24 cellular contexts compared by ENCODE assay signal in genomic region chr4:42122237-42122636, GRCh38. TPM values are rescaled to one million over a fixed set of nuclear protein-coding genes. Genes with fewer than 3 reads are reported as not detected.
"Had no signal": no experiment of that assay in that cellular context is flagged by ENCODE, and none has a peak within 500 bp of the region (broad histone marks: within the 10 kb centered on the region; RNA-seq: fewer than 3 reads in every experiment).

No MANE protein-coding gene starts in this region.

- H3K4me1 ChIP-seq: left ventricle myocardium inferior, right atrium auricular region, right lobe of liver, tibial nerve, uterus had no signal

- DNase-seq: immature natural killer cell; kidney; left ventricle myocardium inferior; mesendoderm; naive thymus-derived CD4-positive, alpha-beta T cell; ovary; right lobe of liver; stimulated activated CD4-positive, alpha-beta T cell treated with anti-CD3 and anti-CD28 coated beads, Interleukin-1b, Interleukin-23, amount 100 ng/mL, for 48 hours; stimulated activated CD4-positive, alpha-beta T cell treated with anti-CD3 and anti-CD28 coated beads, Interleukin-2, amount 100 ng/mL, for 48 hours; stimulated activated CD4-positive, alpha-beta T cell treated with anti-CD3 and anti-CD28 coated beads, Interleukin-4, amount 100 ng/mL, for 4 hours; stimulated activated CD8-positive, alpha-beta memory T cell treated with anti-CD3 and anti-CD28 coated beads, Interleukin-4, amount 100 ng/mL, for 48 hours; stimulated activated naive CD4-positive, alpha-beta T cell treated with Interleukin-2 at 50 U/mL for 16 hours; stimulated activated naive CD8-positive, alpha-beta T cell treated with anti-CD3 and anti-CD28 coated beads, Interleukin-15, amount 100 ng/mL, for 72 hours; substantia nigra; uterus had no signal

- H3K4me3 ChIP-seq: left ventricle myocardium inferior, lung, ovary, right atrium auricular region, right lobe of liver, smooth muscle cell, tibial nerve, uterus had no signal

- H3K27me3 ChIP-seq: ovary, right atrium auricular region, right lobe of liver, uterus had no signal

- H3K9me3 ChIP-seq: left ventricle myocardium inferior, ovary, right atrium auricular region, right lobe of liver, tibial nerve, uterus had no signal

- H3K27ac ChIP-seq: left ventricle myocardium inferior, ovary, right atrium auricular region, right lobe of liver, tibial nerve, uterus had no signal

- H3K36me3 ChIP-seq: left ventricle myocardium inferior, ovary, right atrium auricular region, right lobe of liver, tibial nerve, uterus had no signal

- ATAC-seq: naive thymus-derived CD4-positive, alpha-beta T cell; natural killer cell treated with Interleukin-12 subunit alpha and Interleukin-12 subunit beta and Interleukin-15 and Interleukin-18, amount 100 ng/mL, for 72 hours; right lobe of liver; stimulated activated memory B cell treated with anti-CD40 and anti-IgM and Interleukin-4, amounts not matched to agents 10 μg/mL and 1 μg/mL and 100 μg/mL, for 72 hours; stimulated activated naive CD8-positive, alpha-beta T cell treated with anti-CD3 and anti-CD28 coated beads, Interleukin-15, amount 100 ng/mL, for 72 hours had no signal

RNA-seq across cellular contexts. Expression of gene BEND4, which starts 30.2 kb away (rescaled TPM):
- total RNA-seq: left ventricle myocardium inferior, lower leg skin, myocyte, renal cortical epithelial cell, smooth muscle cell had no signal
